In genomic region chr16:1612320-1613111, GRCh38 we compare ENCODE assay signal across 8 cellular contexts. TPM values are rescaled to one million over a fixed set of nuclear protein-coding genes. Genes with fewer than 3 reads are reported as not detected.
DNase-seq lines count a peak whose midpoint lies in the region; TF ChIP-seq lines count a peak whose summit lies in the region.

Gene CRAMP1, plus strand, starts transcription at chr16:1612360. Its CDS starts 2,280 bp downstream, at chr16:1614640.

- DNase-seq in ELF-1 (ENCODE audit: low read depth, low spot score), result peak; percentile 54
- peak; percentile 21 for DNase-seq in HFFc6
- peak; percentile 38 for DNase-seq in RWPE1 (ENCODE audit: low spot score)
- no peak for DNase-seq in mesenteric fat pad (ENCODE audit: low spot score)
- DNase-seq in transverse colon, result peak; percentile 13
- DNase-seq in NCI-H524 treated with DMSO at 0.1 percent for 48 hours (lab: John Stamatoyannopoulos, UW), result no peak
- DNase-seq in OCI-M2 (lab: John Stamatoyannopoulos, UW; ENCODE audit: unreplicated experiment), result no peak

- no peaks in the 10 kb centered on the region for H3K9me3 ChIP-seq in transverse colon

- peaks cover 9% of the 10 kb centered on the region; the same call in 1 of the 2 replicates for H3K36me3 Mint-ChIP-seq in HFFc6 (ENCODE audit: low read depth)
- peaks cover 25% of the 10 kb centered on the region for H3K36me3 Mint-ChIP-seq in dendritic cell treated with granulocyte-macrophage colony-stimulating factor and Interleukin-4, amounts not matched to agents 40 ng/mL and 50 ng/mL, for 4 days (ENCODE audit: low read depth)

- peaks cover 17 to 50% (median 44%) of the 10 kb centered on the region in 4 donors for H3K4me1 ChIP-seq in transverse colon

- WGBS in transverse colon (ENCODE audit: low coverage in 1 of 2), 2 donors, result 0% methylated on average over 22 to 70 of the region's 101 CpGs

- H3K4me1 Mint-ChIP-seq in HFFc6 (ENCODE audit: low read depth), result peaks cover 32% of the 10 kb centered on the region
- H3K4me1 Mint-ChIP-seq in dendritic cell treated with granulocyte-macrophage colony-stimulating factor and Interleukin-4, amounts not matched to agents 40 ng/mL and 50 ng/mL, for 4 days (ENCODE audit: low read depth), result peaks cover 46% of the 10 kb centered on the region

- H3K27ac Mint-ChIP-seq in HFFc6, result peak within 1 kb of the TSS; percentile 95
- H3K27ac Mint-ChIP-seq in dendritic cell treated with granulocyte-macrophage colony-stimulating factor and Interleukin-4, amounts not matched to agents 40 ng/mL and 50 ng/mL, for 4 days, result peak within 1 kb of the TSS; percentile 95

- peak within 1 kb of the TSS; percentile 95 to 100 (median 97) for H3K4me3 ChIP-seq in transverse colon

- TF ChIP-seq CTCF in HFFc6 (IDR thresholded peaks at IDR 0.05) (no peak), RWPE1 (conservative IDR thresholded peaks at IDR 0.05; ENCODE audit: low read depth) (no peak), transverse colon (IDR thresholded peaks at IDR 0.05) (peak in 1 of 5 experiments; percentile 6)

- no peaks in the 10 kb centered on the region for H3K9me3 Mint-ChIP-seq in HFFc6
- H3K9me3 Mint-ChIP-seq in dendritic cell treated with granulocyte-macrophage colony-stimulating factor and Interleukin-4, amounts not matched to agents 40 ng/mL and 50 ng/mL, for 4 days, result no peaks in the 10 kb centered on the region

- in situ Hi-C loops in transverse colon (cut with MboI; ENCODE audit: low pct_ligation_motif_present in 1 of 4, low pct_unique_long_range_greater_than_20kb in 1 of 4, low sequenced_read_pairs in 3 of 4), result no loop called here

- no peak for TF ChIP-seq EP300 in transverse colon (IDR thresholded peaks at IDR 0.05; ENCODE audit: low read depth)

- no peaks in the 10 kb centered on the region for H3K27me3 ChIP-seq in transverse colon

- TF ChIP-seq POLR2A in transverse colon (IDR thresholded peaks at IDR 0.05), result no peak

- H3K27me3 Mint-ChIP-seq in HFFc6 (ENCODE audit: insufficient read depth), result peaks cover 4% of the 10 kb centered on the region
- H3K27me3 Mint-ChIP-seq in dendritic cell treated with granulocyte-macrophage colony-stimulating factor and Interleukin-4, amounts not matched to agents 40 ng/mL and 50 ng/mL, for 4 days, result peaks cover 19% of the 10 kb centered on the region

- POLR2A ChIA-PET in RWPE1 (lab: Yijun Ruan, JAX; ENCODE audit: low non-redundant PET), result interaction anchor here (0.9 kb wide), 1 partner anchor 192 kb away, joined by 4 read pairs; the partner anchor contains the start of gene UQCC4

- H3K36me3 ChIP-seq in transverse colon, result no peaks in the 10 kb centered on the region

- intact Hi-C loops in dendritic cell treated with granulocyte-macrophage colony-stimulating factor and Interleukin-4, amounts not matched to agents 40 ng/mL and 50 ng/mL, for 4 days (cut with micrococcal nuclease), result loop anchor here (10.0 kb wide), 1 partner anchor 188 kb away; the partner anchor contains the start of gene UQCC4
- intact Hi-C loops in transverse colon (cut with DNase I; ENCODE audit: low total_unique reads), result no loop called here

- H3K4me3 Mint-ChIP-seq in HFFc6, result peak within 1 kb of the TSS; percentile 94
- peak within 1 kb of the TSS; percentile 88 for H3K4me3 Mint-ChIP-seq in dendritic cell treated with granulocyte-macrophage colony-stimulating factor and Interleukin-4, amounts not matched to agents 40 ng/mL and 50 ng/mL, for 4 days

- CTCF ChIA-PET in RWPE1 (lab: Yijun Ruan, JAX), result no interaction called here

- H3K27ac ChIP-seq in RWPE1 (peak within 1 kb of the TSS; percentile 96), transverse colon (peak within 1 kb of the TSS; percentile 90 to 95 (median 93))

RNA-seq across cellular contexts. Expression of gene CRAMP1, which starts in this region (rescaled TPM):
- total RNA-seq in HFFc6 (2021; fragmentation: NEBNext Ultra II Directional; extraction: Animal tissue kit (Norgen Biotek cat#: 25700)), result 10 to 100 TPM; 10.7 to 14.2 (median 12.4) TPM
- total RNA-seq in mesenteric fat pad, result 15.4 TPM
- 10 to 100 TPM; 10.1 to 52.7 (median 16.2) TPM for total RNA-seq in transverse colon

Comparison
In these comparisons a context has a peak if more than half of its experiments do, and no peak if none do; other contexts are left out.
1. DNase-seq: peak in ELF-1 (single experiment), HFFc6 (single experiment), RWPE1 (single experiment) and transverse colon (single experiment); none in mesenteric fat pad (single experiment), NCI-H524 treated with DMSO at 0.1 percent for 48 hours (single experiment) and OCI-M2 (single experiment).